8 cellular contexts compared by ENCODE assay signal in the genomic region with DNA sequence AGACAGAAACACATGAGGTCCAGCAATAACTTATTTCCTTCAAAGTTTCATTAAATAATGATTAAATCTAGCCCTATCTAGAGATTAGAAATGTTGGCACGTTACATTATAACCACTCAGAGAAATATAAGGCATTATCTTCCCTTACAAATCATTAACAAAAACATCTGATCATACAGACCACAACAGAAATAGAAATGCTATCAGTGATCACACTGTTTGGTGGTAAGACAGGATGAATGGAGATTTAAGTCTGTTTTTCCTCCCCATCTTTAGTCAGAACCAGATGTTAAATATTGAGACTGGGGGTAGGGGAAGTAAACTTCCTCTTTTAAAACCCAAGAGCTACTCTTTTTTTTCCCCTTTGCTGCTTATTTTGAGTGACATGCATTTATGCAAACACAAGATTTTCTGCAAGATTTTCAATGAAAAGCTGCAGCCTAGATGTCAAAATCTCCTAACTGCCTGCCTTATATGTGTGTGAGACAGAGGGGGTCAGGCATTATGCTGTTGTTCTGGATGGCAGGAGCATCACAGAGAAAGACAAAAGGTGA.
DNase-seq lines count a peak whose midpoint lies in the region; ATAC-seq, FAIRE-seq and TF ChIP-seq lines count a peak whose summit lies in the region.

No MANE protein-coding gene starts in this region.

- TF ChIP-seq CTCF in astrocyte (IDR thresholded peaks at IDR 0.05; ENCODE audit: insufficient read depth, low read depth, low read length), result no peak
- no peak for TF ChIP-seq CTCF in kidney (IDR thresholded peaks at IDR 0.05; ENCODE audit: borderline replicate concordance, extremely low read depth, insufficient read depth)

- peaks cover 3% of the 10 kb centered on the region for H3K9me3 Mint-ChIP-seq in astrocyte (ENCODE audit: unreplicated experiment)

- no peak overlapping the region for H3K27ac Mint-ChIP-seq in astrocyte (ENCODE audit: unreplicated experiment)

- FAIRE-seq in astrocyte (lab: Jason Lieb, UNC) (no peak), kidney (lab: Jason Lieb, UNC) (no peak)

- H3K4me1 ChIP-seq in astrocyte (ENCODE audit: insufficient read depth, low read length), result peaks cover 5% of the 10 kb centered on the region
- H3K4me1 ChIP-seq in kidney (ENCODE audit: control insufficient read depth in 1 of 2, insufficient read depth in 1 of 2, low read depth in 1 of 2, low read length in 2 of 2), result no peaks in the 10 kb centered on the region

- H3K79me2 ChIP-seq in astrocyte (ENCODE audit: insufficient read depth, low read length), result peaks cover 82% of the 10 kb centered on the region

- no peak overlapping the region for H3K9ac ChIP-seq in astrocyte (ENCODE audit: low read length)
- no peak overlapping the region for H3K9ac ChIP-seq in kidney (ENCODE audit: low read length in 2 of 2)

- peak overlapping the region; percentile 19 for H3K4me2 ChIP-seq in astrocyte (ENCODE audit: low read length)

- ATAC-seq in GM21390 (IDR thresholded peaks at IDR 0.05; ENCODE audit: unreplicated experiment) (peak; percentile 86), HG03558 (IDR thresholded peaks at IDR 0.05; ENCODE audit: extremely low read depth, unreplicated experiment) (peak; percentile 63)

- H3K4me3 Mint-ChIP-seq in astrocyte (ENCODE audit: unreplicated experiment), result no peak overlapping the region

- no peaks in the 10 kb centered on the region for H3K36me3 ChIP-seq in astrocyte (ENCODE audit: insufficient read depth, low read length)
- no peaks in the 10 kb centered on the region for H3K36me3 ChIP-seq in kidney (ENCODE audit: control insufficient read depth in 1 of 2, insufficient read depth in 2 of 2, low read length in 2 of 2)

- no peaks in the 10 kb centered on the region for H3K9me3 ChIP-seq in astrocyte (ENCODE audit: insufficient read depth, low read depth, low read length)
- H3K9me3 ChIP-seq in kidney (ENCODE audit: control insufficient read depth in 1 of 2, low read length in 2 of 2), result no peaks in the 10 kb centered on the region

- H3K27ac ChIP-seq in astrocyte (ENCODE audit: low read depth, low read length) (no peak overlapping the region), kidney (ENCODE audit: low read depth in 2 of 2, low read length in 2 of 2) (no peak overlapping the region)

- H3K4me3 ChIP-seq in astrocyte (ENCODE audit: insufficient read depth, low read depth, low read length) (no peak overlapping the region), kidney (ENCODE audit: low read length in 2 of 2) (no peak overlapping the region)

- no peaks in the 10 kb centered on the region for H3K27me3 ChIP-seq in astrocyte (ENCODE audit: insufficient read depth, low read length)

- DNase-seq in GF-D8 (lab: John Stamatoyannopoulos, UW) (peak; percentile 45), astrocyte (ENCODE audit: low read depth) (peak; percentile 55), foreskin melanocyte (no peak), pons (ENCODE audit: low spot score) (no peak), kidney (no peak), kidney tubule cell (ENCODE audit: low spot score) (no peak)

- H3K27me3 Mint-ChIP-seq in astrocyte (ENCODE audit: low read depth, unreplicated experiment), result no peaks in the 10 kb centered on the region

- peaks cover 5% of the 10 kb centered on the region for H3K36me3 Mint-ChIP-seq in astrocyte (ENCODE audit: low read depth, unreplicated experiment)

- H2AFZ ChIP-seq in astrocyte (ENCODE audit: low read depth, low read length), result no peak overlapping the region

- peaks cover 16% of the 10 kb centered on the region for H3K4me1 Mint-ChIP-seq in astrocyte (ENCODE audit: low read depth, unreplicated experiment)

- H4K20me1 ChIP-seq in astrocyte (ENCODE audit: insufficient read depth, low read length), result peaks cover 14% of the 10 kb centered on the region

- intact Hi-C loops in kidney (cut with DNase I), result no loop called here

Comparison
In these comparisons a context has a peak if more than half of its experiments do, and no peak if none do; other contexts are left out.
1. DNase-seq: peak in GF-D8 (single experiment) and astrocyte (single experiment); none in foreskin melanocyte (single experiment), pons (single experiment), kidney (single experiment) and kidney tubule cell (single experiment).